1 cellular context compared by ENCODE assay signal in the genomic region with DNA sequence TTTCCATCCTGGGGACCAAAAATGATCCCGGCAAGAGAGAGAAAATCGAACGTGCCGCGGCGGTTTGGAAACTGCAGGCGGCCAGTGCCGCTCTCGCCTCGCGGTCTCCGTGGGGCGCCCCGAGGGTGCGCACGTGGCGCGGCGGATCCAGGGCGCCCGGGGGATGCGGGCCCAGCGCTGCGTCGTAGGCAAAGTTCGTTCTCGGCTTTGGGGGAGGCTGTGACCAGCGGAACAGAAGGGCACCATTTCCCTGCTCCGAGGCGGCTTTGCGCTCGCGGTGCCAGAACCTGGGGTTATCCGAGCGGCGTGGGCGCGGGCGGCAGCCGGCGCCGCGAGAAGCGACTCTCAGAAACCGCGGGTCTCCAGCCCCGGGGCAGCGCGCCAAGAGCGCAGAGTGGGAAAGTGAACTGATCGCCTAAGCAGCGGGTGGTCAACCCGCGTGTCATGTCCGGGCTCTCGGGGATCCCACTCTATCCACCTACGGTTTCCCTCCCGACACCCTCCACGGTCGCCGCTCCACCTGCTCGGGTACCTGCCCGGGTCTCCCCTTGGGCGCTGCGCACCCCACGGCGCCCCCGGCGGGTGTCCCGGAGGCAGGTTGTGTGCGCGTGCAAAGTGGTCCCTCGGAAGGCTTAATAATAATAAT.
TF ChIP-seq lines count a peak whose summit lies in the region.

No MANE protein-coding gene starts in this region.

TF ChIP-seq in H1, 55 proteins besides CTCF, POLR2A, EP300 and RAD21 (continued from another document):
- TF ChIP-seq YY1 (IDR thresholded peaks at IDR 0.05; ENCODE audit: low read depth, low read length) = no peak
- TF ChIP-seq KDM4A (IDR thresholded peaks at IDR 0.05; ENCODE audit: low read depth, low read length, severe bottlenecking) = peak; percentile 79
- TF ChIP-seq, protein P1, sequence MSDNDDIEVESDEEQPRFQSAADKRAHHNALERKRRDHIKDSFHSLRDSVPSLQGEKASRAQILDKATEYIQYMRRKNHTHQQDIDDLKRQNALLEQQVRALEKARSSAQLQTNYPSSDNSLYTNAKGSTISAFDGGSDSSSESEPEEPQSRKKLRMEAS (IDR thresholded peaks at IDR 0.05) = peak; percentile 49; the same call in 1 of the 2 replicates
- no peak for TF ChIP-seq CHD2 (IDR thresholded peaks at IDR 0.05; ENCODE audit: low read length)
- peak; percentile 98 for TF ChIP-seq EZH2 (IDR thresholded peaks at IDR 0.05; ENCODE audit: low read depth, low read length, severe bottlenecking)
- no peak for TF ChIP-seq RFX5 (IDR thresholded peaks at IDR 0.05; ENCODE audit: borderline replicate concordance, low read depth, low read length)
- TF ChIP-seq, protein P2, sequence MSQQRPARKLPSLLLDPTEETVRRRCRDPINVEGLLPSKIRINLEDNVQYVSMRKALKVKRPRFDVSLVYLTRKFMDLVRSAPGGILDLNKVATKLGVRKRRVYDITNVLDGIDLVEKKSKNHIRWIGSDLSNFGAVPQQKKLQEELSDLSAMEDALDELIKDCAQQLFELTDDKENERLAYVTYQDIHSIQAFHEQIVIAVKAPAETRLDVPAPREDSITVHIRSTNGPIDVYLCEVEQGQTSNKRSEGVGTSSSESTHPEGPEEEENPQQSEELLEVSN (IDR thresholded peaks at IDR 0.05) = peak; percentile 62; the same call in 1 of the 2 replicates
- TF ChIP-seq ASH2L (IDR thresholded peaks at IDR 0.05; ENCODE audit: low read length) = peak; percentile 82
- TF ChIP-seq EGR1 (IDR thresholded peaks at IDR 0.05; ENCODE audit: borderline replicate concordance, low read depth, low read length) = no peak
- TF ChIP-seq NRF1 (IDR thresholded peaks at IDR 0.05; ENCODE audit: low read depth, low read length) = no peak
- TF ChIP-seq CTBP2 (IDR thresholded peaks at IDR 0.05; ENCODE audit: borderline replicate concordance, insufficient read depth, insufficient read length, low read length) = no peak
- no peak for TF ChIP-seq SAP30 (IDR thresholded peaks at IDR 0.05; ENCODE audit: insufficient read depth, insufficient replicate concordance, low read length)
- peak; percentile 98 for TF ChIP-seq SUZ12 (IDR thresholded peaks at IDR 0.05; ENCODE audit: low read length)
- TF ChIP-seq SIRT6 (IDR thresholded peaks at IDR 0.05; ENCODE audit: low read length) = no peak
- 0 out of 4 replicates have a peak, but pooled peaks of 1 of the 2 experiments have one; percentile 52 for TF ChIP-seq HDAC2 (IDR thresholded peaks at IDR 0.05; ENCODE audit: borderline replicate concordance in 1 of 2, low read depth in 2 of 2, low read length in 2 of 2)
- TF ChIP-seq RBBP5 (IDR thresholded peaks at IDR 0.05; ENCODE audit: borderline replicate concordance, low read depth, low read length) = peak; percentile 18; the same call in 1 of the 2 replicates
